Comparison of ENCODE assay signal across 8 cellular contexts in genomic region chr1:152047954-152048640, GRCh38. TPM values are rescaled to one million over a fixed set of nuclear protein-coding genes. Genes with fewer than 3 reads are reported as not detected.
DNase-seq lines count a peak whose midpoint lies in the region; ATAC-seq, FAIRE-seq and TF ChIP-seq lines count a peak whose summit lies in the region.

No MANE protein-coding gene starts in this region.

- no peaks in the 10 kb centered on the region for H4K20me1 ChIP-seq in HepG2 (ENCODE audit: insufficient read depth, low read length)

- peak overlapping the region; percentile 80 for H3K4me2 ChIP-seq in HepG2 (ENCODE audit: low read depth, low read length)

- WGBS in HepG2 (ENCODE audit: low lambda C conversion rate) = 0% methylated on average over 8 of the region's 13 CpGs

- peak; percentile 92 for ATAC-seq in HG02852 (IDR thresholded peaks at IDR 0.05; ENCODE audit: unreplicated experiment)
- peak; percentile 90 for ATAC-seq in activated CD4-positive, alpha-beta T cell treated with anti-CD3 and anti-CD28 coated beads for 36 hours
- peak; percentile 98 for ATAC-seq in HepG2

- peak overlapping the region; percentile 72 for H3K4me3 Mint-ChIP-seq in activated CD4-positive, alpha-beta T cell treated with anti-CD3 and anti-CD28 coated beads for 36 hours

- H3K27ac Mint-ChIP-seq in activated CD4-positive, alpha-beta T cell treated with anti-CD3 and anti-CD28 coated beads for 36 hours = peak overlapping the region; percentile 99

- H3K9ac ChIP-seq in colonic mucosa (ENCODE audit: low read depth in 2 of 2, low read length in 2 of 2) (peak overlapping the region; percentile 64 to 81), HepG2 (ENCODE audit: insufficient read depth, low read depth, low read length) (peak overlapping the region; percentile 69)

- no peak for TF ChIP-seq RAD21 in HepG2 (CRISPR knock-in tag; IDR thresholded peaks at IDR 0.05)

- peaks cover 2% of the 10 kb centered on the region for H3K27me3 Mint-ChIP-seq in activated CD4-positive, alpha-beta T cell treated with anti-CD3 and anti-CD28 coated beads for 36 hours

- H3K4me3 ChIP-seq in colonic mucosa (peak overlapping the region; percentile 6), HepG2 (replicated peaks in 1 of 3; ENCODE audit: insufficient read depth in 1 of 3, low read depth in 2 of 3, low read length in 3 of 3) (peak overlapping the region; percentile 41 to 60 (median 47))

- DNase-seq in NCI-H2227 (lab: John Stamatoyannopoulos, UW; ENCODE audit: unreplicated experiment) (peak; percentile 34), NCI-H2227 treated with DMSO at 0.1 percent for 48 hours (lab: John Stamatoyannopoulos, UW) (no peak), NCI-H226 (peak; percentile 100), colonic mucosa (peak; percentile 92), HepG2 (ENCODE audit: low spot score) (peak; percentile 95)
- peak; percentile 94 for DNase-seq in activated CD4-positive, alpha-beta T cell treated with anti-CD3 and anti-CD28 coated beads for 36 hours
- DNase-seq in stimulated activated CD4-positive, alpha-beta T cell treated with anti-CD3 and anti-CD28 coated beads, Interleukin-2, amount 100 ng/mL, for 48 hours = peak; percentile 72 to 74

- no peaks in the 10 kb centered on the region for H3K27me3 ChIP-seq in colonic mucosa
- peaks cover 3 to 8% of the 10 kb centered on the region in 2 experiments; a peak in 2 of 5 replicates for H3K27me3 ChIP-seq in HepG2 (ENCODE audit: control insufficient read depth in 1 of 2, insufficient read depth in 2 of 2, low read length in 2 of 2)

- BruUV-seq in HepG2 (replicated peaks; lab: Mats Ljungman, UMichigan) = TSS peak; percentile 91

- in situ Hi-C loops in HepG2 (cut with HindIII; ENCODE audit: extremely low pct_ligation_motif_present, low pct_unique_long_range_greater_than_20kb) = no loop called here

- H3K27ac ChIP-seq in colonic mucosa = peak overlapping the region; percentile 96
- H3K27ac ChIP-seq in HepG2 (ENCODE audit: extremely low read length, insufficient read depth, low read length) = peak overlapping the region; percentile 67

- TF ChIP-seq EP300 in HepG2 (IDR thresholded peaks at IDR 0.05; ENCODE audit: low read depth in 2 of 2, low read length in 2 of 2) (0 out of 4 replicates have a peak, but pooled peaks of 1 of the 2 experiments have one; percentile 27), HepG2 (CRISPR knock-in tag; IDR thresholded peaks at IDR 0.05; ENCODE audit: borderline replicate concordance) (no peak)

- FAIRE-seq in HepG2 (lab: Jason Lieb, UNC) = peak; percentile 90

- H3K36me3 ChIP-seq in colonic mucosa (no peaks in the 10 kb centered on the region), HepG2 (replicated peaks in 1 of 2; ENCODE audit: control insufficient read depth in 1 of 2, insufficient read depth in 2 of 2, low read length in 2 of 2) (no peaks in the 10 kb centered on the region)

- H2AFZ ChIP-seq in HepG2 (ENCODE audit: low read length) = peak overlapping the region; percentile 67

- peak; percentile 66 to 68 for TF ChIP-seq POLR2A in HepG2 (IDR thresholded peaks at IDR 0.05; ENCODE audit: insufficient read depth in 1 of 2, low read depth in 2 of 2, low read length in 2 of 2)

- no peaks in the 10 kb centered on the region for H3K36me3 Mint-ChIP-seq in activated CD4-positive, alpha-beta T cell treated with anti-CD3 and anti-CD28 coated beads for 36 hours (ENCODE audit: low read depth)

- H3K4me1 Mint-ChIP-seq in activated CD4-positive, alpha-beta T cell treated with anti-CD3 and anti-CD28 coated beads for 36 hours = peaks cover 25% of the 10 kb centered on the region

- no peaks in the 10 kb centered on the region for H3K9me3 Mint-ChIP-seq in activated CD4-positive, alpha-beta T cell treated with anti-CD3 and anti-CD28 coated beads for 36 hours (ENCODE audit: low read depth)

- POLR2A ChIA-PET in activated CD4-positive, alpha-beta T cell treated with anti-CD3 and anti-CD28 coated beads for 36 hours (lab: Charles Lee) = interaction anchor here (0.7 to 1.5 kb wide), 4 partner anchors 11 to 1773 kb away, joined by 3 to 8 read pairs (median 5); partner anchors contain the start of gene S100A11
- POLR2A ChIA-PET in HepG2 (lab: Yijun Ruan, JAX) = interaction anchor here (0.6 to 3.6 kb wide), 5 partner anchors 12 to 205 kb away, joined by 3 to 30 read pairs (median 3); partner anchors contain the start of gene S100A11

- H3K4me1 ChIP-seq in colonic mucosa = peaks cover 5% of the 10 kb centered on the region
- peaks cover 17% of the 10 kb centered on the region for H3K4me1 ChIP-seq in HepG2 (ENCODE audit: insufficient read depth, low read length)

- CTCF ChIA-PET in activated CD4-positive, alpha-beta T cell treated with anti-CD3 and anti-CD28 coated beads for 36 hours (lab: Charles Lee) = interaction anchor here (0.5 to 8.5 kb wide), 16 partner anchors 8 to 1587 kb away, joined by 3 to 61 read pairs (median 4); partner anchors contain the start of gene S100A11
- CTCF ChIA-PET in HepG2 (lab: Yijun Ruan, JAX; ENCODE audit: low intra/inter-chr PET ratio, low total read pairs) = no interaction called here

- H3K79me2 ChIP-seq in HepG2 (ENCODE audit: insufficient read depth, low read length) = no peaks in the 10 kb centered on the region

- intact Hi-C loops in activated CD4-positive, alpha-beta T cell treated with anti-CD3 and anti-CD28 coated beads for 36 hours (cut with DNase I, micrococcal nuclease) = loop anchor here (1.0 to 5.0 kb wide), 7 partner anchors 12 to 1609 kb away; partner anchors contain the start of genes S100A10 (in 1 of the 2) and SNAPIN (in 1 of the 2)
- intact Hi-C loops in colonic mucosa (cut with DNase I) = no loop called here
- intact Hi-C loops in HepG2 (cut with micrococcal nuclease; ENCODE audit: unreplicated experiment) = no loop called here

- H3K9me3 ChIP-seq in colonic mucosa (no peaks in the 10 kb centered on the region), HepG2 (ENCODE audit: low read length) (no peaks in the 10 kb centered on the region)

- peak; percentile 39 for TF ChIP-seq CTCF in colonic mucosa (IDR thresholded peaks at IDR 0.05)
- TF ChIP-seq CTCF in HepG2 (CRISPR knock-in tag; IDR thresholded peaks at IDR 0.05) = peak; percentile 77

RNA-seq across cellular contexts. Expression of gene S100A11, which starts 11.3 kb away (rescaled TPM):
- total RNA-seq in activated CD4-positive, alpha-beta T cell treated with anti-CD3 and anti-CD28 coated beads for 36 hours = 100 to 1,000 TPM; 264 to 361 TPM
- 100 to 1,000 TPM; 194 to 260 TPM for total RNA-seq in colonic mucosa
- total RNA-seq in HepG2 (2016; rRNA removed; fragmentation: Illumina TruSeq; extraction: Trizol) = 5.9 and 6.6 TPM in 2 replicates
- 1.3 and 3.2 TPM in 2 replicates for total RNA-seq in HepG2 (2016; cell fraction: cytosol; rRNA removed; fragmentation: Illumina TruSeq; extraction: Trizol; ENCODE audit: low read depth)
- total RNA-seq in HepG2 (2016; cell fraction: insoluble cytoplasmic fraction; rRNA removed; fragmentation: Illumina TruSeq; extraction: Trizol) = 4.3 and 7.0 TPM in 2 replicates
- total RNA-seq in HepG2 (2016; cell fraction: membrane; rRNA removed; fragmentation: Illumina TruSeq; extraction: Trizol) = 3.4 and 3.6 TPM in 2 replicates
- 1.3 and 2.0 TPM in 2 replicates for total RNA-seq in HepG2 (2016; cell fraction: nucleus; rRNA removed; fragmentation: Illumina TruSeq; extraction: Trizol)
- 32.5 and 34.4 TPM in 2 replicates for polyA plus RNA-seq in HepG2 (2011; rRNA removed)
- polyA plus RNA-seq in HepG2 (2011; cell fraction: cytosol; rRNA removed) = 34.2 and 35.0 TPM in 2 replicates
- polyA plus RNA-seq in HepG2 (2011; cell fraction: nucleus; rRNA removed) = 3.5 and 6.0 TPM in 2 replicates
- polyA plus RNA-seq in HepG2 (2012) = 12.4 and 19.5 TPM in 2 replicates
- polyA plus RNA-seq in HepG2 (2016; cell fraction: cytosol; fragmentation: Illumina TruSeq; extraction: Trizol; ENCODE audit: low read depth) = 10.8 and 13.7 TPM in 2 replicates
- 24.8 and 27.8 TPM in 2 replicates for polyA plus RNA-seq in HepG2 (2016; cell fraction: insoluble cytoplasmic fraction; fragmentation: Illumina TruSeq; extraction: Trizol; ENCODE audit: low read depth)
- polyA plus RNA-seq in HepG2 (2016; cell fraction: membrane; fragmentation: Illumina TruSeq; extraction: Trizol; ENCODE audit: low read depth) = 11.2 and 13.6 TPM in 2 replicates
- polyA plus RNA-seq in HepG2 (2016; cell fraction: nucleus; fragmentation: Illumina TruSeq; extraction: Trizol; ENCODE audit: insufficient read depth, low read depth) = 8.1 and 10.6 TPM in 2 replicates
- polyA minus RNA-seq in HepG2 (2011; rRNA and poly(A)+ RNA removed; ENCODE audit: low replicate concordance) = 24.1 and 1,581 TPM in 2 replicates
- polyA minus RNA-seq in HepG2 (2011; cell fraction: cytosol; rRNA and poly(A)+ RNA removed) = 14.6 and 16.4 TPM in 2 replicates
- 5.2 and 6.7 TPM in 2 replicates for polyA minus RNA-seq in HepG2 (2011; cell fraction: nucleus; rRNA and poly(A)+ RNA removed)

RNA-seq across cellular contexts. Expression of gene TCHHL1, which starts 40.8 kb away (rescaled TPM):
- total RNA-seq in activated CD4-positive, alpha-beta T cell treated with anti-CD3 and anti-CD28 coated beads for 36 hours = not detected
- total RNA-seq in colonic mucosa (not detected), HepG2 (2016; rRNA removed; fragmentation: Illumina TruSeq; extraction: Trizol) (not detected in 2 replicates)
- not detected in 2 replicates for total RNA-seq in HepG2 (2016; cell fraction: cytosol; rRNA removed; fragmentation: Illumina TruSeq; extraction: Trizol; ENCODE audit: low read depth)
- total RNA-seq in HepG2 (2016; cell fraction: insoluble cytoplasmic fraction; rRNA removed; fragmentation: Illumina TruSeq; extraction: Trizol) = not detected in 2 replicates
- not detected in 2 replicates for total RNA-seq in HepG2 (2016; cell fraction: membrane; rRNA removed; fragmentation: Illumina TruSeq; extraction: Trizol)
- total RNA-seq in HepG2 (2016; cell fraction: nucleus; rRNA removed; fragmentation: Illumina TruSeq; extraction: Trizol) = not detected in 2 replicates
- not detected in 2 replicates for polyA plus RNA-seq in HepG2 (2011; rRNA removed)
- polyA plus RNA-seq in HepG2 (2011; cell fraction: cytosol; rRNA removed) = not detected in 2 replicates
- not detected in 2 replicates for polyA plus RNA-seq in HepG2 (2011; cell fraction: nucleus; rRNA removed)
- not detected in 2 replicates for polyA plus RNA-seq in HepG2 (2012)
- polyA plus RNA-seq in HepG2 (2016; cell fraction: cytosol; fragmentation: Illumina TruSeq; extraction: Trizol; ENCODE audit: low read depth) = not detected in 2 replicates
- polyA plus RNA-seq in HepG2 (2016; cell fraction: insoluble cytoplasmic fraction; fragmentation: Illumina TruSeq; extraction: Trizol; ENCODE audit: low read depth) = not detected in 2 replicates
- not detected in 2 replicates for polyA plus RNA-seq in HepG2 (2016; cell fraction: membrane; fragmentation: Illumina TruSeq; extraction: Trizol; ENCODE audit: low read depth)
- polyA plus RNA-seq in HepG2 (2016; cell fraction: nucleus; fragmentation: Illumina TruSeq; extraction: Trizol; ENCODE audit: insufficient read depth, low read depth) = not detected in 2 replicates
- polyA minus RNA-seq in HepG2 (2011; rRNA and poly(A)+ RNA removed; ENCODE audit: low replicate concordance) = not detected in 2 replicates
- polyA minus RNA-seq in HepG2 (2011; cell fraction: cytosol; rRNA and poly(A)+ RNA removed) = not detected in 2 replicates
- polyA minus RNA-seq in HepG2 (2011; cell fraction: nucleus; rRNA and poly(A)+ RNA removed) = not detected in 2 replicates

RNA-seq across cellular contexts. Expression of gene S100A10, which starts 54.4 kb away (rescaled TPM):
- total RNA-seq in activated CD4-positive, alpha-beta T cell treated with anti-CD3 and anti-CD28 coated beads for 36 hours = 100 to 1,000 TPM; 230 to 246 TPM
- total RNA-seq in colonic mucosa (1,000 to 10,000 TPM; 1,313 to 1,485 TPM), HepG2 (2016; rRNA removed; fragmentation: Illumina TruSeq; extraction: Trizol) (16.8 and 25.6 TPM in 2 replicates)
- 11.2 and 14.8 TPM in 2 replicates for total RNA-seq in HepG2 (2016; cell fraction: cytosol; rRNA removed; fragmentation: Illumina TruSeq; extraction: Trizol; ENCODE audit: low read depth)
- total RNA-seq in HepG2 (2016; cell fraction: insoluble cytoplasmic fraction; rRNA removed; fragmentation: Illumina TruSeq; extraction: Trizol) = 16.6 and 20.0 TPM in 2 replicates
- total RNA-seq in HepG2 (2016; cell fraction: membrane; rRNA removed; fragmentation: Illumina TruSeq; extraction: Trizol) = 11.0 and 15.4 TPM in 2 replicates
- total RNA-seq in HepG2 (2016; cell fraction: nucleus; rRNA removed; fragmentation: Illumina TruSeq; extraction: Trizol) = 9.2 and 9.3 TPM in 2 replicates
- polyA plus RNA-seq in HepG2 (2011; rRNA removed) = 21.2 and 28.7 TPM in 2 replicates
- polyA plus RNA-seq in HepG2 (2011; cell fraction: cytosol; rRNA removed) = 20.0 and 23.9 TPM in 2 replicates
- polyA plus RNA-seq in HepG2 (2011; cell fraction: nucleus; rRNA removed) = 4.5 and 6.8 TPM in 2 replicates
- polyA plus RNA-seq in HepG2 (2012) = 83.4 and 162 TPM in 2 replicates
- polyA plus RNA-seq in HepG2 (2016; cell fraction: cytosol; fragmentation: Illumina TruSeq; extraction: Trizol; ENCODE audit: low read depth) = 40.3 and 56.7 TPM in 2 replicates
- polyA plus RNA-seq in HepG2 (2016; cell fraction: insoluble cytoplasmic fraction; fragmentation: Illumina TruSeq; extraction: Trizol; ENCODE audit: low read depth) = 59.5 and 63.7 TPM in 2 replicates
- 33.3 and 43.6 TPM in 2 replicates for polyA plus RNA-seq in HepG2 (2016; cell fraction: membrane; fragmentation: Illumina TruSeq; extraction: Trizol; ENCODE audit: low read depth)
- polyA plus RNA-seq in HepG2 (2016; cell fraction: nucleus; fragmentation: Illumina TruSeq; extraction: Trizol; ENCODE audit: insufficient read depth, low read depth) = 26.6 and 31.6 TPM in 2 replicates
- 10.2 and 42.1 TPM in 2 replicates for polyA minus RNA-seq in HepG2 (2011; rRNA and poly(A)+ RNA removed; ENCODE audit: low replicate concordance)
- polyA minus RNA-seq in HepG2 (2011; cell fraction: cytosol; rRNA and poly(A)+ RNA removed) = 51.8 and 64.0 TPM in 2 replicates
- polyA minus RNA-seq in HepG2 (2011; cell fraction: nucleus; rRNA and poly(A)+ RNA removed) = 12.5 and 18.9 TPM in 2 replicates

Comparison
In these comparisons a context has a peak if more than half of its experiments do, and no peak if none do; other contexts are left out.
1. RNA of gene S100A11, which starts 11.3 kb away (total RNA-seq): 264 to 361 TPM in activated CD4-positive, alpha-beta T cell treated with anti-CD3 and anti-CD28 coated beads for 36 hours and 194 to 260 TPM in colonic mucosa; 1.3 to 7.0 TPM in HepG2; every median in the first group is over 10 times any median in the second.
2. RNA of gene S100A10, which starts 54.4 kb away (total RNA-seq): 1,313 to 1,485 TPM in colonic mucosa and 230 to 246 TPM in activated CD4-positive, alpha-beta T cell treated with anti-CD3 and anti-CD28 coated beads for 36 hours; 9.2 to 25.6 TPM in HepG2; every median in the first group is over 4 times any median in the second.
3. intact Hi-C loops: an anchor here in activated CD4-positive, alpha-beta T cell treated with anti-CD3 and anti-CD28 coated beads for 36 hours (1.0 to 5.0 kb wide); none called in colonic mucosa and HepG2.
4. Peak in every context shown above with its lines, with median percentiles within 50 percentile points of each other: ATAC-seq.